Comparison of ENCODE assay signal across 11 cellular contexts in genomic region chr2:201152517-201152916, GRCh38. TPM values are rescaled to one million over a fixed set of nuclear protein-coding genes. Genes with fewer than 3 reads are reported as not detected.
DNase-seq lines count a peak whose midpoint lies in the region; ATAC-seq, FAIRE-seq and TF ChIP-seq lines count a peak whose summit lies in the region.
"Had no signal": no experiment of that assay in that cellular context is flagged by ENCODE, and none has a peak within 500 bp of the region (broad histone marks: within the 10 kb centered on the region; RNA-seq: fewer than 3 reads in every experiment).

No MANE protein-coding gene starts in this region.

- H3K36me3 Mint-ChIP-seq in activated B cell treated with CpG ODN at 0.5 μM for 24 hours (ENCODE audit: low read depth): peaks cover 82% of the 10 kb centered on the region
- peaks cover 76% of the 10 kb centered on the region for H3K36me3 Mint-ChIP-seq in activated CD4-positive, alpha-beta T cell treated with anti-CD3 and anti-CD28 coated beads, Interleukin-2, amount 10 ng/mL, durations not matched to agents 24 days and 14 days (ENCODE audit: low read depth)

- H3K36me3 ChIP-seq in HEK293 (ENCODE audit: control insufficient read depth in 2 of 2, insufficient read depth in 1 of 2, low read length in 2 of 2): peaks cover 0 to 23% of the 10 kb centered on the region in 2 experiments; a peak in 2 of 3 replicates
- H3K36me3 ChIP-seq in small intestine (ENCODE audit: control insufficient read depth in 2 of 2, insufficient read depth in 2 of 2, low read length in 2 of 2): peaks cover 10 to 22% of the 10 kb centered on the region in 2 donors

- in situ Hi-C loops in G401 (cut with HindIII; ENCODE audit: low sequenced_read_pairs): no loop called here

- H3K27me3 Mint-ChIP-seq in activated B cell treated with CpG ODN at 0.5 μM for 24 hours: no peaks in the 10 kb centered on the region
- H3K27me3 Mint-ChIP-seq in activated CD4-positive, alpha-beta T cell treated with anti-CD3 and anti-CD28 coated beads, Interleukin-2, amount 10 ng/mL, durations not matched to agents 24 days and 14 days: no peaks in the 10 kb centered on the region

- POLR2A ChIA-PET in HEK293 (lab: Yijun Ruan, JAX): no interaction called here
- POLR2A ChIA-PET in activated B cell treated with CpG ODN at 0.5 μM for 24 hours (lab: Charles Lee): interaction anchor here (0.7 to 7.4 kb wide), 3 partner anchors 20 to 42 kb away, joined by 3 to 84 read pairs (median 3); partner anchors contain the start of gene CFLAR

- CTCF ChIA-PET in HEK293 (lab: Yijun Ruan, JAX) (interaction anchor here (0.6 to 0.8 kb wide), 3 partner anchors 17 to 82 kb away, joined by 4 read pairs; no protein-coding TSS in a partner anchor), activated B cell treated with CpG ODN at 0.5 μM for 24 hours (lab: Charles Lee) (interaction anchor here (1.4 kb wide), 1 partner anchor 25 kb away, joined by 5 read pairs; no protein-coding TSS in a partner anchor)

- no peak for FAIRE-seq in small intestine (lab: Jason Lieb, UNC)

- DNase-seq in activated B cell treated with CpG ODN at 0.5 μM for 24 hours (no peak), foreskin keratinocyte (no peak), small intestine (peak; percentile 74), NOMO-1 treated with dmso at 0.1 percent for 144 hours (lab: John Stamatoyannopoulos, UW; ENCODE audit: unreplicated experiment) (no peak), SW 1271 (lab: John Stamatoyannopoulos, UW) (no peak), G401 (ENCODE audit: low spot score) (no peak)
- DNase-seq in activated CD4-positive, alpha-beta T cell treated with anti-CD3 and anti-CD28 coated beads, Interleukin-2, amount 10 ng/mL, durations not matched to agents 24 days and 14 days: no peak
- DNase-seq: anterior cingulate cortex, GOT3, NCI-H1092 treated with DMSO at 0.1 percent for 48 hours had no signal

- no peaks in the 10 kb centered on the region for H3K9me3 ChIP-seq in HEK293 (ENCODE audit: control insufficient read depth, insufficient read depth, low read depth, low read length)
- H3K9me3 ChIP-seq in small intestine (ENCODE audit: control insufficient read depth, low read depth): no peaks in the 10 kb centered on the region

- no peak for TF ChIP-seq CTCF in HEK293 (tag by site-specific recombination; IDR thresholded peaks at IDR 0.05)
- TF ChIP-seq CTCF in activated B cell treated with CpG ODN at 0.5 μM for 24 hours (IDR thresholded peaks at IDR 0.05): no peak
- no peak for TF ChIP-seq CTCF in foreskin keratinocyte (conservative IDR thresholded peaks at IDR 0.05)

- WGBS in small intestine, 3 donors: 85 to 97% (median 95%) methylated on average over 1 of the region's 1 CpG

- H3K9me3 Mint-ChIP-seq in activated B cell treated with CpG ODN at 0.5 μM for 24 hours: no peaks in the 10 kb centered on the region
- no peaks in the 10 kb centered on the region for H3K9me3 Mint-ChIP-seq in activated CD4-positive, alpha-beta T cell treated with anti-CD3 and anti-CD28 coated beads, Interleukin-2, amount 10 ng/mL, durations not matched to agents 24 days and 14 days

- intact Hi-C loops in activated B cell treated with CpG ODN at 0.5 μM for 24 hours (cut with micrococcal nuclease): no loop called here
- intact Hi-C loops in activated CD4-positive, alpha-beta T cell treated with anti-CD3 and anti-CD28 coated beads, Interleukin-2, amount 10 ng/mL, durations not matched to agents 24 days and 14 days (cut with micrococcal nuclease): no loop called here

- H3K4me1 Mint-ChIP-seq in activated B cell treated with CpG ODN at 0.5 μM for 24 hours: peaks cover 64% of the 10 kb centered on the region
- H3K4me1 Mint-ChIP-seq in activated CD4-positive, alpha-beta T cell treated with anti-CD3 and anti-CD28 coated beads, Interleukin-2, amount 10 ng/mL, durations not matched to agents 24 days and 14 days: peaks cover 23% of the 10 kb centered on the region

- H3K4me3 Mint-ChIP-seq in activated B cell treated with CpG ODN at 0.5 μM for 24 hours: no peak overlapping the region
- no peak overlapping the region for H3K4me3 Mint-ChIP-seq in activated CD4-positive, alpha-beta T cell treated with anti-CD3 and anti-CD28 coated beads, Interleukin-2, amount 10 ng/mL, durations not matched to agents 24 days and 14 days

- H3K27me3 ChIP-seq in foreskin keratinocyte: no peaks in the 10 kb centered on the region
- no peaks in the 10 kb centered on the region for H3K27me3 ChIP-seq in small intestine (ENCODE audit: control insufficient read depth in 2 of 2, insufficient read depth in 2 of 2, low read length in 2 of 2)

- ATAC-seq in activated B cell treated with CpG ODN at 0.5 μM for 24 hours (ENCODE audit: low read depth): no peak
- no peak for ATAC-seq in foreskin keratinocyte

- H3K27ac ChIP-seq in HEK293 (ENCODE audit: extremely low read depth, low read depth, low read length) (no peak overlapping the region), foreskin keratinocyte (peak overlapping the region; percentile 96), small intestine (ENCODE audit: low read depth in 1 of 2, low read length in 1 of 2) (peak overlapping the region; percentile 43 to 61)

- H3K4me1 ChIP-seq in HEK293 (ENCODE audit: control insufficient read depth, insufficient read depth, low read length) (no peaks in the 10 kb centered on the region), foreskin keratinocyte (peaks cover 44% of the 10 kb centered on the region), small intestine (ENCODE audit: control insufficient read depth in 2 of 2, insufficient read depth in 1 of 2, low read depth in 1 of 2, low read length in 1 of 2) (peaks cover 11 to 16% of the 10 kb centered on the region in 2 donors)

- H3K4me3 ChIP-seq in HEK293 (ENCODE audit: low read depth, low read length) (no peak overlapping the region), small intestine (ENCODE audit: low read depth in 1 of 2, low read length in 2 of 2) (no peak overlapping the region)

- peak overlapping the region; percentile 22 for H3K27ac Mint-ChIP-seq in activated B cell treated with CpG ODN at 0.5 μM for 24 hours
- H3K27ac Mint-ChIP-seq in activated CD4-positive, alpha-beta T cell treated with anti-CD3 and anti-CD28 coated beads, Interleukin-2, amount 10 ng/mL, durations not matched to agents 24 days and 14 days: no peak overlapping the region

TF ChIP-seq in HEK293, 187 proteins besides CTCF, POLR2A, EP300 and RAD21:
- TF ChIP-seq ZNF133 (tag by site-specific recombination; IDR thresholded peaks at IDR 0.05): 0 out of 2 replicates have a peak, but pooled peaks have one; percentile 24
- TF ChIP-seq ZSCAN30 (tag by site-specific recombination; IDR thresholded peaks at IDR 0.05): no peak

RNA-seq across cellular contexts. Expression of gene CASP10, which starts 30.4 kb away (rescaled TPM):
- 9.5 and 13.8 TPM in 2 replicates for total RNA-seq in activated B cell treated with CpG ODN at 0.5 μM for 24 hours
- 6.1 and 6.5 TPM in 2 replicates for total RNA-seq in foreskin keratinocyte
- 2.4 and 2.7 TPM in 2 replicates for polyA plus RNA-seq in foreskin keratinocyte
- polyA plus RNA-seq in small intestine: 10 to 100 TPM; 11.6 to 21.7 (median 17.9) TPM
- total RNA-seq in activated CD4-positive, alpha-beta T cell treated with anti-CD3 and anti-CD28 coated beads, Interleukin-2, amount 10 ng/mL, durations not matched to agents 24 days and 14 days: 12.7 and 13.1 TPM in 2 replicates
- total RNA-seq in G401 (2014; rRNA removed; shearing (Covaris generic)): 2.8 and 3.2 TPM in 2 replicates

RNA-seq across cellular contexts. Expression of gene CFLAR, which starts 36.6 kb away (rescaled TPM):
- 274 and 320 TPM in 2 replicates for total RNA-seq in activated B cell treated with CpG ODN at 0.5 μM for 24 hours
- total RNA-seq in foreskin keratinocyte: 38.0 and 44.2 TPM in 2 replicates
- polyA plus RNA-seq in foreskin keratinocyte: 17.2 and 22.2 TPM in 2 replicates
- polyA plus RNA-seq in small intestine: 10 to 100 TPM; 26.4 to 50.0 (median 44.2) TPM
- 402 and 415 TPM in 2 replicates for total RNA-seq in activated CD4-positive, alpha-beta T cell treated with anti-CD3 and anti-CD28 coated beads, Interleukin-2, amount 10 ng/mL, durations not matched to agents 24 days and 14 days
- total RNA-seq in G401 (2014; rRNA removed; shearing (Covaris generic)): 17.9 and 24.1 TPM in 2 replicates
